8 cellular contexts compared by ENCODE assay signal in the genomic region with DNA sequence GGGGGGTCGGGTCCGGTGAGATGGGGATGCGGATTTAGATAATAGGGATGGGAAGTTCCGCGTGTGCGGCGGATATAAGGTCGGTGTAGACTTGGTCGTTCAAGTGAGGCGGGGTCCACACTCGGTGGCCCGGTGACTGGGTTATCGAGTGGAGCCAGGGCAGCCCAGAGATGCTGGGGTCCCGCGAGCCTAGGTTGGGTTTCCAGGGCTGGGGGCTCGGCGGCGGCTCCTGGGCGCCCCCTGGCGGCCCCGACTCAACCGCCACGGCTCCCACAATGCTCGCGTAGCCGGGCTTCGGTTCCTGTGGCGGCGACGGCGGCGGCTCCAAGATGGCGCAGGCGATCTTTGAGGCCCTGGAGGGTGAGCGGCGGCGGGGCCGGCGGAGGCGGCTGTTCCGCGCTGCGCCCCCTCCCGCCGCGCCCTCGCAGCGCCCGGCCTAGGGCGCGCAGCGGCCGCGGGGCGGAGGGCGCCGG. TPM values are rescaled to one million over a fixed set of nuclear protein-coding genes. Genes with fewer than 3 reads are reported as not detected.
DNase-seq lines count a peak whose midpoint lies in the region; ATAC-seq lines count a peak whose summit lies in the region.

A gene (plus strand): TSS at position 304 of the 473 bp plus-strand sequence. CDS start 26 bp downstream, at position 330.

- H3K27ac Mint-ChIP-seq in naive thymus-derived CD8-positive, alpha-beta T cell = peak within 1 kb of the TSS; percentile 84 to 98 (median 95)
- H3K27ac Mint-ChIP-seq in stimulated activated memory B cell treated with anti-CD40 and anti-IgM and Interleukin-4, amounts not matched to agents 10 μg/mL and 1 μg/mL and 100 μg/mL, for 72 hours = peak within 1 kb of the TSS; percentile 87

- peaks cover 4 to 10% (median 7%) of the 10 kb centered on the region in 3 donors for H3K36me3 Mint-ChIP-seq in naive thymus-derived CD8-positive, alpha-beta T cell
- H3K36me3 Mint-ChIP-seq in stimulated activated memory B cell treated with anti-CD40 and anti-IgM and Interleukin-4, amounts not matched to agents 10 μg/mL and 1 μg/mL and 100 μg/mL, for 72 hours = peaks cover 12% of the 10 kb centered on the region

- peak within 1 kb of the TSS; percentile 83 to 95 (median 90) for H3K4me3 Mint-ChIP-seq in naive thymus-derived CD8-positive, alpha-beta T cell
- peak within 1 kb of the TSS; percentile 87 for H3K4me3 Mint-ChIP-seq in stimulated activated memory B cell treated with anti-CD40 and anti-IgM and Interleukin-4, amounts not matched to agents 10 μg/mL and 1 μg/mL and 100 μg/mL, for 72 hours

- H3K27ac ChIP-seq in epithelial cell of prostate = peak within 1 kb of the TSS; percentile 86

- in situ Hi-C loops in Caki2 (cut with HindIII; ENCODE audit: low pct_unique_long_range_greater_than_20kb, low sequenced_read_pairs) = no loop called here

- H3K27me3 Mint-ChIP-seq in naive thymus-derived CD8-positive, alpha-beta T cell = no peaks in the 10 kb centered on the region
- H3K27me3 Mint-ChIP-seq in stimulated activated memory B cell treated with anti-CD40 and anti-IgM and Interleukin-4, amounts not matched to agents 10 μg/mL and 1 μg/mL and 100 μg/mL, for 72 hours = no peaks in the 10 kb centered on the region

- peaks cover 0 to 13% (median 5%) of the 10 kb centered on the region in 9 donors for H3K9me3 Mint-ChIP-seq in naive thymus-derived CD8-positive, alpha-beta T cell
- H3K9me3 Mint-ChIP-seq in stimulated activated memory B cell treated with anti-CD40 and anti-IgM and Interleukin-4, amounts not matched to agents 10 μg/mL and 1 μg/mL and 100 μg/mL, for 72 hours = peaks cover 8% of the 10 kb centered on the region

- ATAC-seq in GM21367 (IDR thresholded peaks at IDR 0.05; ENCODE audit: unreplicated experiment) = peak; percentile 64
- peak; percentile 75 to 87 for ATAC-seq in naive thymus-derived CD8-positive, alpha-beta T cell
- peak; percentile 91 for ATAC-seq in stimulated activated memory B cell treated with anti-CD40 and anti-IgM and Interleukin-4, amounts not matched to agents 10 μg/mL and 1 μg/mL and 100 μg/mL, for 72 hours

- POLR2A ChIA-PET in naive thymus-derived CD8-positive, alpha-beta T cell (lab: Charles Lee) = interaction anchor here (1.0 to 2.7 kb wide), 22 partner anchors 8 to 381 kb away, joined by 3 to 50 read pairs (median 6); a partner anchor contains a TSS

- DNase-seq in Caki2 (ENCODE audit: low read depth) (peak; percentile 82), HT-29 (ENCODE audit: low spot score) (peak; percentile 91), NOMO-1 treated with DMSO at 0.1 percent for 48 hours (lab: John Stamatoyannopoulos, UW; ENCODE audit: unreplicated experiment) (peak; percentile 91), epithelial cell of prostate (ENCODE audit: low read depth, low spot score) (no peak)
- peak; percentile 70 for DNase-seq in activated CD8-positive, alpha-beta memory T cell treated with anti-CD3 and anti-CD28 coated beads, Interleukin-2, amount 50 U/mL, for 24 hours (ENCODE audit: extremely low read depth)
- DNase-seq in naive thymus-derived CD8-positive, alpha-beta T cell = peak; percentile 81 to 94 (median 88)

- H3K4me1 Mint-ChIP-seq in naive thymus-derived CD8-positive, alpha-beta T cell = peaks cover 18 to 28% (median 23%) of the 10 kb centered on the region in 4 donors
- peaks cover 33% of the 10 kb centered on the region for H3K4me1 Mint-ChIP-seq in stimulated activated memory B cell treated with anti-CD40 and anti-IgM and Interleukin-4, amounts not matched to agents 10 μg/mL and 1 μg/mL and 100 μg/mL, for 72 hours

RNA-seq across cellular contexts. Expression of the gene that starts here (rescaled TPM):
- 0.64 and 1.1 TPM in 2 replicates for total RNA-seq in Caki2 (2014; rRNA removed; shearing (Covaris generic); ENCODE audit: low replicate concordance)
- 4.3 and 5.4 TPM in 2 replicates for total RNA-seq in HT-29 (2014; rRNA removed; shearing (Covaris generic))
- 1 to 10 TPM; 5.2 to 6.8 TPM for total RNA-seq in naive thymus-derived CD8-positive, alpha-beta T cell
- 1 to 10 TPM in 2 of 3 donors, under 1 TPM in 1; 0.75 to 3.8 (median 1.0) TPM for polyA plus RNA-seq in naive thymus-derived CD8-positive, alpha-beta T cell
